Comparison of ENCODE assay signal across 22 cellular contexts in the genomic region with DNA sequence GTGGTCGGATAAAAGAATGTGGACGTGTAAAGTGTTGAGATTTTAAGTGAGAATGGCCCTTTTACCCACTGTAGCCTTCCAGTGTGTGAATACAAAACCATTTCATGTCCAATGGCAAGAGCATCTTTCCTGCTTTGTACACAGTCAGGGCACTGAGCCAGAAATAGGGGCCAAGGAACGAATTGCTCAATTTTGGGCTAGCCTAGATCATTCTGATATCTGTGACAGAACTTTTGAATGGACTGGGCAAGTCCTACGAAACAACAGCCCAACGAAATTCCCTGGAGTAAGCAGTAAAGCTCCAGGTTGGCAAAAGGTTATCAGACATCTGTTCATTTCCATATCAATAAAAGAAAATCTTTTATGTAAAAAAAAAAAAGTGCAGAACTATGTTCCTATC. TPM values are rescaled to one million over a fixed set of nuclear protein-coding genes. Genes with fewer than 3 reads are reported as not detected.
DNase-seq lines count a peak whose midpoint lies in the region; ATAC-seq and TF ChIP-seq lines count a peak whose summit lies in the region.
"Had no signal": no experiment of that assay in that cellular context is flagged by ENCODE, and none has a peak within 500 bp of the region (broad histone marks: within the 10 kb centered on the region; RNA-seq: fewer than 3 reads in every experiment).

No MANE protein-coding gene starts in this region.

- peaks cover 20% of the 10 kb centered on the region for H3K79me2 ChIP-seq in trophoblast cell (ENCODE audit: control insufficient read depth, insufficient read depth, low read length, poor library complexity)

- no peak overlapping the region for H3K4me3 ChIP-seq in AG10803 (ENCODE audit: low read length)
- H3K4me3 ChIP-seq in adrenal gland: no peak overlapping the region
- H3K4me3 ChIP-seq in fibroblast of pulmonary artery (replicated peaks; ENCODE audit: low read depth, low read length): no peak overlapping the region
- no peak overlapping the region for H3K4me3 ChIP-seq in trophoblast cell (ENCODE audit: low read depth, low read length)
- H3K4me3 ChIP-seq: A549, BLaER1 had no signal

- TF ChIP-seq CTCF in AG10803 (conservative IDR thresholded peaks at IDR 0.05; ENCODE audit: low read length): no peak
- no peak for TF ChIP-seq CTCF in adrenal gland (IDR thresholded peaks at IDR 0.05)
- no peak for TF ChIP-seq CTCF in fibroblast of pulmonary artery (IDR thresholded peaks at IDR 0.05; ENCODE audit: low read length, missing control alignments)

- no peak overlapping the region for H3K18ac ChIP-seq in trophoblast cell (ENCODE audit: low read length)

- H3K27me3 ChIP-seq in adrenal gland (peaks cover 3% of the 10 kb centered on the region), trophoblast cell (ENCODE audit: insufficient read depth, low read length) (peaks cover 2% of the 10 kb centered on the region)

- H2AK5ac ChIP-seq in trophoblast cell (ENCODE audit: low read length): no peak overlapping the region

- no peak overlapping the region for H3K27ac ChIP-seq in adrenal gland
- no peak overlapping the region for H3K27ac ChIP-seq in trophoblast cell (ENCODE audit: low read depth, low read length)
- H3K27ac ChIP-seq: A549, BLaER1 had no signal

- H3K9me3 ChIP-seq in adrenal gland (replicated peaks in 1 of 3) (no peaks in the 10 kb centered on the region), trophoblast cell (ENCODE audit: insufficient read depth, low read depth, low read length) (no peaks in the 10 kb centered on the region)
- H3K9me3 ChIP-seq: BLaER1 had no signal

- no peak overlapping the region for H2BK12ac ChIP-seq in trophoblast cell (ENCODE audit: low read length)

- no peak for ATAC-seq in HG03520 (IDR thresholded peaks at IDR 0.05; ENCODE audit: unreplicated experiment)
- ATAC-seq: A549 had no signal

- no peak overlapping the region for H2AFZ ChIP-seq in trophoblast cell (ENCODE audit: insufficient read depth, low read length, poor library complexity)

- H3K36me3 ChIP-seq in adrenal gland (replicated peaks in 1 of 2) (no peaks in the 10 kb centered on the region), trophoblast cell (ENCODE audit: control insufficient read depth in 1 of 2, insufficient read depth in 2 of 2, low read length in 2 of 2) (peaks cover 6 to 14% of the 10 kb centered on the region in 2 experiments)
- H3K36me3 ChIP-seq: BLaER1 had no signal

- TF ChIP-seq POLR2A in adrenal gland (IDR thresholded peaks at IDR 0.05): no peak

- no peak overlapping the region for H3K23ac ChIP-seq in trophoblast cell (ENCODE audit: low read length)

- intact Hi-C loops in adrenal gland (cut with DNase I): no loop called here

- peaks cover 13% of the 10 kb centered on the region for H3K79me1 ChIP-seq in trophoblast cell (ENCODE audit: low read length)

- WGBS in adrenal gland, 4 donors: 40 to 49% (median 43%) methylated on average over 5 of the region's 5 CpGs
- WGBS in trophoblast cell (ENCODE audit: extremely low coverage, insufficient coverage, insufficient read length): no CpG with 5 or more reads among the region's 5 CpGs

- H4K8ac ChIP-seq in trophoblast cell (ENCODE audit: low read depth, low read length): no peak overlapping the region

- no peak overlapping the region for H3K14ac ChIP-seq in trophoblast cell (ENCODE audit: low read length)

- peak overlapping the region; percentile 11 for H3K9ac ChIP-seq in trophoblast cell (ENCODE audit: low read length)
- H3K9ac ChIP-seq: BLaER1 had no signal

- no peak overlapping the region for H3K4me2 ChIP-seq in trophoblast cell (ENCODE audit: low read length)
- H3K4me2 ChIP-seq: A549, BLaER1 had no signal

- H2BK120ac ChIP-seq in trophoblast cell (ENCODE audit: insufficient read depth, low read length, poor library complexity): peak overlapping the region; percentile 5

- no peak overlapping the region for H4K12ac ChIP-seq in trophoblast cell (ENCODE audit: low read depth, low read length)

- DNase-seq in AG10803 (ENCODE audit: low read depth) (peak; percentile 20), adrenal gland (peak in 6 of 7 donors; percentile 42 to 82 (median 58)), fibroblast of pulmonary artery (ENCODE audit: low read depth) (peak; percentile 47), trophoblast cell (peak; percentile 10 to 43), GM19240 (ENCODE audit: insufficient read length, low spot score) (no peak), T-helper 1 cell (no peak)
- DNase-seq in activated T-cell treated with anti-CD3 and anti-CD28 coated beads, Interleukin-2, amount 50 U/mL, for 1 hour: no peak
- DNase-seq: Calu3; CD4-positive, alpha-beta memory T cell; DMS53; EL; KG1; MV-4-11; NCI-H187; NCI-H2107; NCI-H510A; NCI-H748 treated with DMSO at 0.1 percent for 48 hours; OCI-M1; SHP77 had no signal

- no peak overlapping the region for H3K4ac ChIP-seq in trophoblast cell (ENCODE audit: low read depth, low read length)

- peaks cover 15 to 18% of the 10 kb centered on the region in 2 donors for H3K4me1 ChIP-seq in adrenal gland (replicated peaks in 1 of 2)
- H3K4me1 ChIP-seq in trophoblast cell (ENCODE audit: control insufficient read depth in 1 of 2, insufficient read depth in 2 of 2, low read length in 2 of 2): peaks cover 5 to 23% of the 10 kb centered on the region in 2 experiments

- no peak overlapping the region for H2BK5ac ChIP-seq in trophoblast cell (ENCODE audit: low read depth, low read length, poor library complexity)

- H4K91ac ChIP-seq in trophoblast cell (ENCODE audit: low read depth, low read length): peak overlapping the region; percentile 51

RNA-seq across cellular contexts. Expression of gene KIF26B, which starts 5.5 kb away (rescaled TPM):
- 1 to 10 TPM; 1.7 to 4.6 (median 3.1) TPM for total RNA-seq in adrenal gland
- 1 to 10 TPM in 1 of 3 donors, under 1 TPM in 2; 0.20 to 2.1 (median 0.48) TPM for polyA plus RNA-seq in adrenal gland
- 17.8 and 18.1 TPM in 2 replicates for polyA plus RNA-seq in trophoblast cell (2013)
- total RNA-seq: CD4-positive, alpha-beta memory T cell had no signal

Comparison
In these comparisons a context has a peak if more than half of its experiments do, and no peak if none do; other contexts are left out.
1. DNase-seq: peak in AG10803 (single experiment), adrenal gland (6 of 7), fibroblast of pulmonary artery (single experiment) and trophoblast cell (2 of 2); none in GM19240 (single experiment), activated T-cell treated with anti-CD3 and anti-CD28 coated beads, Interleukin-2, amount 50 U/mL, for 1 hour (single experiment) and T-helper 1 cell (0 of 5).